In genomic region chr17:39002991-39003715, GRCh38 we compare ENCODE assay signal across 2 cellular contexts.
TF ChIP-seq lines count a peak whose summit lies in the region.

No MANE protein-coding gene starts in this region.

TF ChIP-seq in liver, 16 proteins besides CTCF, POLR2A, EP300 and RAD21:
- TF ChIP-seq MAX (IDR thresholded peaks at IDR 0.05) (no peak), NR2F2 (IDR thresholded peaks at IDR 0.05) (peak; percentile 47), RXRA (IDR thresholded peaks at IDR 0.05) (no peak), GABPA (IDR thresholded peaks at IDR 0.05 in 1 of 2, conservative IDR thresholded peaks at IDR 0.05 in 1 of 2) (no peak), EGR1 (IDR thresholded peaks at IDR 0.05; ENCODE audit: low read depth in 2 of 2) (no peak), HNF4G (IDR thresholded peaks at IDR 0.05) (no peak)
TF ChIP-seq in liver: peak in this region for 1.

TF ChIP-seq in HepG2, 621 proteins besides CTCF, POLR2A, EP300 and RAD21 (continued from another document):
- TF ChIP-seq SPEN (CRISPR knock-in tag; IDR thresholded peaks at IDR 0.05; ENCODE audit: low read depth) (no peak), IRF9 (CRISPR knock-in tag; IDR thresholded peaks at IDR 0.05; ENCODE audit: borderline replicate concordance) (no peak), ZNF460 (CRISPR knock-in tag; IDR thresholded peaks at IDR 0.05; ENCODE audit: borderline replicate concordance) (no peak), TAF15 (IDR thresholded peaks at IDR 0.05; ENCODE audit: low read depth, low read length, poor library complexity, severe bottlenecking) (no peak), KLF11 (CRISPR knock-in tag; IDR thresholded peaks at IDR 0.05) (no peak), AGO1 (IDR thresholded peaks at IDR 0.05; ENCODE audit: low read depth, low read length, poor library complexity, severe bottlenecking) (no peak), IKZF1 (IDR thresholded peaks at IDR 0.05) (no peak), CHD2 (IDR thresholded peaks at IDR 0.05; ENCODE audit: low read depth, low read length) (no peak), PPARG (CRISPR knock-in tag; conservative IDR thresholded peaks at IDR 0.05) (no peak), SMAD1 (CRISPR knock-in tag; IDR thresholded peaks at IDR 0.05; ENCODE audit: borderline replicate concordance, low read depth) (no peak), ZNF879 (CRISPR knock-in tag; IDR thresholded peaks at IDR 0.05) (no peak), ZBTB34 (CRISPR knock-in tag; IDR thresholded peaks at IDR 0.05) (no peak), PCBP2 (optimal IDR thresholded peaks at IDR 0.05; ENCODE audit: low read depth, low read length, poor library complexity, severe bottlenecking) (no peak), GATAD1 (CRISPR knock-in tag; IDR thresholded peaks at IDR 0.05) (no peak), ZNF407 (CRISPR knock-in tag; IDR thresholded peaks at IDR 0.05; ENCODE audit: not compliant biosample characterization) (no peak)
